ENCODE assay signal across 8 cellular contexts in genomic region chr1:234957330-234958065, GRCh38.
DNase-seq lines count a peak whose midpoint lies in the region; ATAC-seq and TF ChIP-seq lines count a peak whose summit lies in the region.

No MANE protein-coding gene starts in this region.

- H3K36me3 ChIP-seq in HAP-1 (replicated peaks) (no peaks in the 10 kb centered on the region), SK-N-MC (ENCODE audit: insufficient read depth, low read length) (no peaks in the 10 kb centered on the region), skeletal muscle satellite cell (ENCODE audit: insufficient read depth, low read length) (no peaks in the 10 kb centered on the region), lower lobe of right lung (no peaks in the 10 kb centered on the region)

- H3K9me3 ChIP-seq in HAP-1 (no peaks in the 10 kb centered on the region), SK-N-MC (ENCODE audit: low read depth, low read length) (no peaks in the 10 kb centered on the region), skeletal muscle satellite cell (replicated peaks; ENCODE audit: low read length) (no peaks in the 10 kb centered on the region), lower lobe of right lung (no peaks in the 10 kb centered on the region)

- no peak overlapping the region for H3K4me3 ChIP-seq in HAP-1
- no peak overlapping the region; the same call in 1 of the 2 replicates for H3K4me3 ChIP-seq in SK-N-MC
- no peak overlapping the region for H3K4me3 ChIP-seq in fibroblast of the aortic adventitia (ENCODE audit: low read depth, low read length)
- H3K4me3 ChIP-seq in skeletal muscle satellite cell (ENCODE audit: low read length) = peak overlapping the region; percentile 17
- H3K4me3 ChIP-seq in lower lobe of right lung = no peak overlapping the region

- H3K27ac ChIP-seq in 22Rv1 (peak overlapping the region; percentile 86), SK-N-MC (peak overlapping the region; percentile 37), lower lobe of right lung (no peak overlapping the region)

- no peak for TF ChIP-seq CTCF in 22Rv1 (IDR thresholded peaks at IDR 0.05)
- TF ChIP-seq CTCF in fibroblast of the aortic adventitia (IDR thresholded peaks at IDR 0.05; ENCODE audit: insufficient read depth, low read length) = no peak
- TF ChIP-seq CTCF in lower lobe of right lung (IDR thresholded peaks at IDR 0.05) = no peak

- in situ Hi-C loops in HAP-1 (cut with MboI; ENCODE audit: low sequenced_read_pairs) = no loop called here

- H3K9ac ChIP-seq in SK-N-MC (ENCODE audit: insufficient read length) (peak overlapping the region; percentile 43), skeletal muscle satellite cell (ENCODE audit: low read depth, low read length) (peak overlapping the region; percentile 10)

- H3K27me3 ChIP-seq in HAP-1 (ENCODE audit: low read depth) = no peaks in the 10 kb centered on the region
- no peaks in the 10 kb centered on the region for H3K27me3 ChIP-seq in skeletal muscle satellite cell (ENCODE audit: control insufficient read depth, insufficient read depth, low read length)
- no peaks in the 10 kb centered on the region for H3K27me3 ChIP-seq in lower lobe of right lung (ENCODE audit: low read depth)

- DNase-seq in HAP-1 (ENCODE audit: low spot score in 2 of 2) = peak; percentile 46 to 48
- no peak for DNase-seq in SK-N-MC (ENCODE audit: low read depth, low spot score)
- peak; percentile 94 for DNase-seq in fibroblast of the aortic adventitia (ENCODE audit: low read depth)
- DNase-seq in lower lobe of right lung = no peak

- H3K4me1 ChIP-seq in HAP-1 (peaks cover 24% of the 10 kb centered on the region), skeletal muscle satellite cell (ENCODE audit: control insufficient read depth, insufficient read depth, low read length) (peaks cover 59% of the 10 kb centered on the region), lower lobe of right lung (peaks cover 80% of the 10 kb centered on the region)

- intact Hi-C loops in lower lobe of right lung (cut with DNase I) = no loop called here

- ATAC-seq in GM18858 (IDR thresholded peaks at IDR 0.05; ENCODE audit: unreplicated experiment) (no peak), lower lobe of right lung (no peak), GM21423 (IDR thresholded peaks at IDR 0.05; ENCODE audit: unreplicated experiment) (no peak)

- H3K4me2 ChIP-seq in skeletal muscle satellite cell (ENCODE audit: low read length) = peak overlapping the region; percentile 29

Comparison
In these comparisons a context has a peak if more than half of its experiments do, and no peak if none do; other contexts are left out.
1. DNase-seq: peak in HAP-1 (2 of 2) and fibroblast of the aortic adventitia (single experiment); none in SK-N-MC (single experiment) and lower lobe of right lung (single experiment).